17 cellular contexts compared by ENCODE assay signal in the genomic region with DNA sequence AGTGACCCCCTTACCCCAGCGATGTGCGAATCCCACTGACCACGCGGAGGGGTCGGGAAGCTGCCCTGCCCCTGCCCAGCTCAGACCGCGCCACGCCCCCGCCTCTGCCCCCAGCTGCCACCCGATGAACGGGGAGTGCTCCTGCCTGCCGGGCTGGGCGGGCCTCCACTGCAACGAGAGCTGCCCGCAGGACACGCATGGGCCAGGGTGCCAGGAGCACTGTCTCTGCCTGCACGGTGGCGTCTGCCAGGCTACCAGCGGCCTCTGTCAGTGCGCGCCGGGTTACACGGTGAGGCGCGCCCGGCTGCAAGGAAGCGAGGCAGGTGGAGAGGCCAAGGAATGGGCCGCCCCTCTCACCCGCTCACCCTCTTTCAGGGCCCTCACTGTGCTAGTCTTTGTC. TPM values are rescaled to one million over a fixed set of nuclear protein-coding genes. Genes with fewer than 3 reads are reported as not detected.
DNase-seq lines count a peak whose midpoint lies in the region; ATAC-seq and TF ChIP-seq lines count a peak whose summit lies in the region.
"Had no signal": no experiment of that assay in that cellular context is flagged by ENCODE, and none has a peak within 500 bp of the region (broad histone marks: within the 10 kb centered on the region; RNA-seq: fewer than 3 reads in every experiment).

No MANE protein-coding gene starts in this region.

- intact Hi-C loops in PC-3 (cut with micrococcal nuclease), result no loop called here

- H3K79me1 ChIP-seq in mesenchymal stem cell (replicated peaks; ENCODE audit: low read length, poor library complexity, severe bottlenecking), result peaks cover 33% of the 10 kb centered on the region

- no peaks in the 10 kb centered on the region for H4K20me1 ChIP-seq in PC-3 (ENCODE audit: low read length)

- H3K9ac ChIP-seq in PC-3 (ENCODE audit: low read length) (peak overlapping the region; percentile 56), mesenchymal stem cell (ENCODE audit: low read length) (no peak overlapping the region)

- peaks cover 9% of the 10 kb centered on the region for H3K4me1 Mint-ChIP-seq in T-helper 17 cell

- TF ChIP-seq CTCF in PC-3 (conservative IDR thresholded peaks at IDR 0.05; ENCODE audit: low read depth, low read length), result no peak
- TF ChIP-seq CTCF in epithelial cell of esophagus (IDR thresholded peaks at IDR 0.05; ENCODE audit: insufficient read depth, low read depth, low read length, missing control alignments), result no peak

- H3K4me2 ChIP-seq in PC-3 (ENCODE audit: low read length), result peak overlapping the region; percentile 80
- H3K4me2 ChIP-seq in mesenchymal stem cell (ENCODE audit: low read length, poor library complexity, severe bottlenecking), result no peak overlapping the region
- H3K4me2 ChIP-seq: GM23338 had no signal

- no peak overlapping the region for H2BK15ac ChIP-seq in mesenchymal stem cell (ENCODE audit: low read depth, poor library complexity, severe bottlenecking)

- no peak overlapping the region for H3K14ac ChIP-seq in mesenchymal stem cell (ENCODE audit: low read length in 2 of 2)

- ATAC-seq in PC-3 (no peak), T-helper 17 cell (no peak), HG02885 (IDR thresholded peaks at IDR 0.05; ENCODE audit: poor library complexity, unreplicated experiment) (no peak)
- ATAC-seq: GM23338 had no signal

- H3K27ac ChIP-seq in PC-3 (ENCODE audit: low read length), result no peak overlapping the region
- no peak overlapping the region for H3K27ac ChIP-seq in mesenchymal stem cell (ENCODE audit: low read length, poor library complexity, severe bottlenecking)

- H3K9me2 ChIP-seq in PC-3 (replicated peaks; ENCODE audit: low read length), result no peaks in the 10 kb centered on the region

- no peak overlapping the region for H3K27ac Mint-ChIP-seq in T-helper 17 cell
- H3K27ac Mint-ChIP-seq: GM23338 had no signal

- no peak overlapping the region for H2BK5ac ChIP-seq in mesenchymal stem cell (ENCODE audit: low read depth, low read length, poor library complexity, severe bottlenecking)

- POLR2A ChIA-PET in PC-3 (lab: Charles Lee; ENCODE audit: unreplicated experiment), result interaction anchor here (0.6 kb wide), 1 partner anchor 157 kb away, joined by 3 read pairs; no protein-coding TSS in a partner anchor

- H3K4me3 ChIP-seq in PC-3 (ENCODE audit: low read length) (peak overlapping the region; percentile 69), epithelial cell of esophagus (ENCODE audit: low read length) (peak overlapping the region; percentile 47), mesenchymal stem cell (ENCODE audit: insufficient read depth in 1 of 2, low read depth in 1 of 2, low read length in 2 of 2) (no peak overlapping the region)
- H3K4me3 ChIP-seq: GM23338 had no signal

- H2BK12ac ChIP-seq in mesenchymal stem cell (ENCODE audit: low read length in 2 of 2), result no peak overlapping the region

- no peak overlapping the region for H3K4me3 Mint-ChIP-seq in T-helper 17 cell
- H3K4me3 Mint-ChIP-seq: GM23338 had no signal

- H3K27me3 ChIP-seq in PC-3 (ENCODE audit: low read length) (no peaks in the 10 kb centered on the region), mesenchymal stem cell (ENCODE audit: control insufficient read depth in 1 of 2, insufficient read depth in 1 of 2, low read length in 2 of 2) (no peaks in the 10 kb centered on the region)

- H3K36me3 ChIP-seq in PC-3 (ENCODE audit: low read depth, low read length), result no peaks in the 10 kb centered on the region; the same call in 1 of the 2 replicates
- H3K36me3 ChIP-seq in mesenchymal stem cell (ENCODE audit: control insufficient read depth in 1 of 2, insufficient read depth in 2 of 2, low read depth in 1 of 2, low read length in 2 of 2), result peaks cover 0 to 75% of the 10 kb centered on the region in 2 experiments

- H2AFZ ChIP-seq in PC-3 (ENCODE audit: low read length) (peak overlapping the region; percentile 68), mesenchymal stem cell (ENCODE audit: low read depth, low read length) (no peak overlapping the region)
- H2AFZ ChIP-seq: GM23338 had no signal

- H3K4me1 ChIP-seq in PC-3 (ENCODE audit: insufficient read depth, low read length), result peaks cover 20% of the 10 kb centered on the region
- H3K4me1 ChIP-seq in mesenchymal stem cell (ENCODE audit: control insufficient read depth, insufficient read depth, low read depth, low read length), result peaks cover 30% of the 10 kb centered on the region

- H3K36me3 Mint-ChIP-seq in T-helper 17 cell (ENCODE audit: low read depth), result peaks cover 3% of the 10 kb centered on the region

- H3K9me3 ChIP-seq in PC-3 (ENCODE audit: low read length) (no peaks in the 10 kb centered on the region), mesenchymal stem cell (ENCODE audit: control insufficient read depth, low read length) (no peaks in the 10 kb centered on the region), T-helper 17 cell (ENCODE audit: control insufficient read depth, low read length, poor library complexity, severe bottlenecking) (no peaks in the 10 kb centered on the region)

- H3F3A ChIP-seq in PC-3 (ENCODE audit: low read length, unreplicated experiment), result no peaks in the 10 kb centered on the region

- H2AK5ac ChIP-seq in mesenchymal stem cell (ENCODE audit: low read length, severe bottlenecking), result no peak overlapping the region

- no peak overlapping the region for H3K4ac ChIP-seq in mesenchymal stem cell (ENCODE audit: low read depth in 1 of 2, low read length in 2 of 2)

- H3K79me2 ChIP-seq in PC-3 (ENCODE audit: low read length), result no peaks in the 10 kb centered on the region

- peak overlapping the region; percentile 58 for H4K91ac ChIP-seq in mesenchymal stem cell (ENCODE audit: low read length)

- H2BK120ac ChIP-seq in mesenchymal stem cell (ENCODE audit: low read depth, low read length), result no peak overlapping the region

- H3K23ac ChIP-seq in mesenchymal stem cell (ENCODE audit: low read length in 2 of 2), result no peak overlapping the region

- peaks cover 43% of the 10 kb centered on the region for H3K27me3 Mint-ChIP-seq in T-helper 17 cell

- 90% methylated on average over 23 of the region's 29 CpGs for WGBS in mesenchymal stem cell

- DNase-seq in NCI-H748 (lab: John Stamatoyannopoulos, UW; ENCODE audit: unreplicated experiment) (peak; percentile 25), NCI-H748 treated with DMSO at 0.1 percent for 48 hours (lab: John Stamatoyannopoulos, UW) (no peak), PC-3 (no peak), epithelial cell of esophagus (ENCODE audit: low read depth) (no peak), mesenchymal stem cell (no peak), T-helper 17 cell (no peak)
- DNase-seq in stimulated activated CD4-positive, alpha-beta T cell treated with anti-CD3 and anti-CD28 coated beads, Interleukin-4, amount 100 ng/mL, for 1 hour, result no peak
- DNase-seq: C1 segment of cervical spinal cord, GF-D8, MV-4-11, NCI-H2081, NCI-H2227 treated with DMSO at 0.1 percent for 48 hours had no signal

- CTCF ChIA-PET in PC-3 (lab: Charles Lee), result no interaction called here

- no peak overlapping the region for H4K8ac ChIP-seq in mesenchymal stem cell (ENCODE audit: low read length)

- H3K18ac ChIP-seq in mesenchymal stem cell (ENCODE audit: low read depth in 1 of 2, low read length in 2 of 2), result no peak overlapping the region

- BruUV-seq in PC-3 (replicated peaks; lab: Mats Ljungman, UMichigan), result no TSS peak

RNA-seq across cellular contexts. Expression of a gene that starts 11.9 kb away (rescaled TPM):
- total RNA-seq in PC-3 (2014; rRNA removed) (0.11 TPM in 1 of 2 replicates, not detected in the other), T-helper 17 cell (not detected)
- polyA plus RNA-seq in mesenchymal stem cell (2013, experiment 1 of 2), result 0.03 TPM
- 0.05 TPM for polyA plus RNA-seq in mesenchymal stem cell (2013, experiment 2 of 2)
- total RNA-seq: A673, Daoy, GM23338, SK-MEL-5 had no signal

RNA-seq across cellular contexts. Expression of a gene that starts 15.0 kb away (rescaled TPM):
- total RNA-seq in PC-3 (2014; rRNA removed) (10.3 and 11.9 TPM in 2 replicates), T-helper 17 cell (10 to 100 TPM in 1 of 2 donors, under 1 TPM in 1; 0.42 to 17.7 TPM)
- 20.5 TPM for polyA plus RNA-seq in mesenchymal stem cell (2013, experiment 1 of 2)
- polyA plus RNA-seq in mesenchymal stem cell (2013, experiment 2 of 2), result 20.1 TPM
- total RNA-seq: SK-MEL-5 had no signal

RNA-seq across cellular contexts. Expression of a gene that starts 47.9 kb away (rescaled TPM):
- 0.15 and 0.40 TPM in 2 replicates for total RNA-seq in PC-3 (2014; rRNA removed)
- polyA plus RNA-seq in mesenchymal stem cell (2013, experiment 1 of 2), result not detected
- not detected for polyA plus RNA-seq in mesenchymal stem cell (2013, experiment 2 of 2)
- total RNA-seq in T-helper 17 cell, result under 1 TPM; 0.34 to 0.67 TPM

RNA-seq across cellular contexts. Expression of a gene that starts 49.6 kb away (rescaled TPM):
- total RNA-seq in PC-3 (2014; rRNA removed), result not detected in 2 replicates
- polyA plus RNA-seq in mesenchymal stem cell (2013, experiment 1 of 2), result not detected
- polyA plus RNA-seq in mesenchymal stem cell (2013, experiment 2 of 2), result not detected
- not detected for total RNA-seq in T-helper 17 cell
- total RNA-seq: Daoy, GM23338, SK-MEL-5 had no signal
- polyA plus RNA-seq: GM23338 had no signal

Comparison
In these comparisons a context has a peak if more than half of its experiments do, and no peak if none do; other contexts are left out.
1. H3K4me3 ChIP-seq: peak in PC-3 (single experiment) and epithelial cell of esophagus (single experiment); none in mesenchymal stem cell (0 of 2).